Comparison of ENCODE assay signal across 1 cellular context in the genomic region with DNA sequence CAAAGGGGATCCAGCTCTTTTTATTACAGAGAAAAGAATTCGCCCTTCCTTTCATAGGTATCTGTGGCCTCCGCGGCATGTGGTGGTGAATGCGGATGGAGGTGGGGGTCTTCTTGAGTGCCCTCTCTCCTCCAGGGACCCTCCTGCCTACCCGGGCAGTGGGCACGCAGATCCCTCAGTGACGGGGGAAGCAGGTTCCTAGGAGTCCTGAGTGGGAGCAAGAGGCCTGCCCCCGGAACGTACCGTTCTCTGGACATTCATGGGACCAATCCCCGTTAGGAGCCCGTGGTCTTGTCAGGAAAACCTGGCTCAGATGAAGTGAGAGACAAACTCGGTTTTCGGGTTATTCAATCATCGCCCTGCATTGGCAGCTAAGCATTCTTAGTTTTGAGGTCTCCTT.
TF ChIP-seq lines count a peak whose summit lies in the region.

No MANE protein-coding gene starts in this region.

TF ChIP-seq in neural cell, 6 proteins besides CTCF, POLR2A, EP300 and RAD21:
- TF ChIP-seq MXI1 (conservative IDR thresholded peaks at IDR 0.05; ENCODE audit: poor library complexity, severe bottlenecking) (no peak), TAF1 (IDR thresholded peaks at IDR 0.05; ENCODE audit: low read depth) (no peak), EZH2 (IDR thresholded peaks at IDR 0.05; ENCODE audit: borderline replicate concordance, insufficient read depth, low read length, poor library complexity, severe bottlenecking) (no peak), SMC3 (conservative IDR thresholded peaks at IDR 0.05; ENCODE audit: poor library complexity) (no peak), POLR2AphosphoS5 (IDR thresholded peaks at IDR 0.05) (no peak)
- TF ChIP-seq, protein P1, sequence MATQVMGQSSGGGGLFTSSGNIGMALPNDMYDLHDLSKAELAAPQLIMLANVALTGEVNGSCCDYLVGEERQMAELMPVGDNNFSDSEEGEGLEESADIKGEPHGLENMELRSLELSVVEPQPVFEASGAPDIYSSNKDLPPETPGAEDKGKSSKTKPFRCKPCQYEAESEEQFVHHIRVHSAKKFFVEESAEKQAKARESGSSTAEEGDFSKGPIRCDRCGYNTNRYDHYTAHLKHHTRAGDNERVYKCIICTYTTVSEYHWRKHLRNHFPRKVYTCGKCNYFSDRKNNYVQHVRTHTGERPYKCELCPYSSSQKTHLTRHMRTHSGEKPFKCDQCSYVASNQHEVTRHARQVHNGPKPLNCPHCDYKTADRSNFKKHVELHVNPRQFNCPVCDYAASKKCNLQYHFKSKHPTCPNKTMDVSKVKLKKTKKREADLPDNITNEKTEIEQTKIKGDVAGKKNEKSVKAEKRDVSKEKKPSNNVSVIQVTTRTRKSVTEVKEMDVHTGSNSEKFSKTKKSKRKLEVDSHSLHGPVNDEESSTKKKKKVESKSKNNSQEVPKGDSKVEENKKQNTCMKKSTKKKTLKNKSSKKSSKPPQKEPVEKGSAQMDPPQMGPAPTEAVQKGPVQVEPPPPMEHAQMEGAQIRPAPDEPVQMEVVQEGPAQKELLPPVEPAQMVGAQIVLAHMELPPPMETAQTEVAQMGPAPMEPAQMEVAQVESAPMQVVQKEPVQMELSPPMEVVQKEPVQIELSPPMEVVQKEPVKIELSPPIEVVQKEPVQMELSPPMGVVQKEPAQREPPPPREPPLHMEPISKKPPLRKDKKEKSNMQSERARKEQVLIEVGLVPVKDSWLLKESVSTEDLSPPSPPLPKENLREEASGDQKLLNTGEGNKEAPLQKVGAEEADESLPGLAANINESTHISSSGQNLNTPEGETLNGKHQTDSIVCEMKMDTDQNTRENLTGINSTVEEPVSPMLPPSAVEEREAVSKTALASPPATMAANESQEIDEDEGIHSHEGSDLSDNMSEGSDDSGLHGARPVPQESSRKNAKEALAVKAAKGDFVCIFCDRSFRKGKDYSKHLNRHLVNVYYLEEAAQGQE (IDR thresholded peaks at IDR 0.05; ENCODE audit: borderline replicate concordance) = no peak
